ENCODE assay signal across 8 cellular contexts in genomic region chr5:77143998-77144836, GRCh38. TPM values are rescaled to one million over a fixed set of nuclear protein-coding genes. Genes with fewer than 3 reads are reported as not detected.
DNase-seq lines count a peak whose midpoint lies in the region; ATAC-seq and TF ChIP-seq lines count a peak whose summit lies in the region.

No MANE protein-coding gene starts in this region.

- 45 to 56% methylated on average over 14 of the region's 14 CpGs for WGBS in lower leg skin, 2 donors

- peaks cover 0 to 2% (median 0%) of the 10 kb centered on the region in 3 donors for H3K27me3 Mint-ChIP-seq in CD14-positive monocyte (ENCODE audit: low read depth in 3 of 3)
- peaks cover 6% of the 10 kb centered on the region for H3K27me3 Mint-ChIP-seq in activated CD4-positive, alpha-beta T cell treated with anti-CD3 and anti-CD28 coated beads, Interleukin-2, amount 10 ng/mL, durations not matched to agents 7 days and 5 days
- H3K27me3 Mint-ChIP-seq in dendritic cell treated with granulocyte-macrophage colony-stimulating factor and Interleukin-4, amounts not matched to agents 40 ng/mL and 50 ng/mL, for 4 days: no peaks in the 10 kb centered on the region

- intact Hi-C loops in CD14-positive monocyte (cut with micrococcal nuclease): loop anchor here (5.0 to 10.0 kb wide), 2 partner anchors 348 to 351 kb away; partner anchors contain the start of gene WDR41 (in 2 of the 2)
- intact Hi-C loops in dendritic cell treated with granulocyte-macrophage colony-stimulating factor and Interleukin-4, amounts not matched to agents 40 ng/mL and 50 ng/mL, for 4 days (cut with micrococcal nuclease): loop anchor here (2.0 kb wide), 2 partner anchors 95 to 349 kb away; partner anchors contain the start of gene WDR41
- intact Hi-C loops in lower leg skin (cut with DNase I; ENCODE audit: low total_unique reads): loop anchor here (10.0 kb wide), 1 partner anchor 351 kb away; the partner anchor contains the start of gene WDR41

- no peak for ATAC-seq in HG02678 (IDR thresholded peaks at IDR 0.05; ENCODE audit: unreplicated experiment)

- CTCF ChIA-PET in activated CD4-positive, alpha-beta T cell treated with anti-CD3 and anti-CD28 coated beads, Interleukin-2, amount 10 ng/mL, durations not matched to agents 7 days and 5 days (lab: Charles Lee): interaction anchor here (0.6 to 1.0 kb wide), 3 partner anchors 65 to 506 kb away, joined by 3 to 4 read pairs (median 3); no protein-coding TSS in a partner anchor

- TF ChIP-seq POLR2A in lower leg skin (IDR thresholded peaks at IDR 0.05): no peak

- no peaks in the 10 kb centered on the region for H3K9me3 Mint-ChIP-seq in CD14-positive monocyte
- no peaks in the 10 kb centered on the region for H3K9me3 Mint-ChIP-seq in activated CD4-positive, alpha-beta T cell treated with anti-CD3 and anti-CD28 coated beads, Interleukin-2, amount 10 ng/mL, durations not matched to agents 7 days and 5 days
- H3K9me3 Mint-ChIP-seq in dendritic cell treated with granulocyte-macrophage colony-stimulating factor and Interleukin-4, amounts not matched to agents 40 ng/mL and 50 ng/mL, for 4 days: no peaks in the 10 kb centered on the region

- H3K4me1 Mint-ChIP-seq in CD14-positive monocyte: peaks cover 34% of the 10 kb centered on the region
- peaks cover 21% of the 10 kb centered on the region for H3K4me1 Mint-ChIP-seq in activated CD4-positive, alpha-beta T cell treated with anti-CD3 and anti-CD28 coated beads, Interleukin-2, amount 10 ng/mL, durations not matched to agents 7 days and 5 days
- H3K4me1 Mint-ChIP-seq in dendritic cell treated with granulocyte-macrophage colony-stimulating factor and Interleukin-4, amounts not matched to agents 40 ng/mL and 50 ng/mL, for 4 days (ENCODE audit: low read depth): peaks cover 26% of the 10 kb centered on the region

- no peak overlapping the region for H3K4me3 ChIP-seq in lower leg skin (ENCODE audit: low read depth, poor library complexity, severe bottlenecking)

- peak; percentile 55 for DNase-seq in CD14-positive monocyte (ENCODE audit: low spot score)
- DNase-seq in GOT3 (lab: John Stamatoyannopoulos, UW): peak; percentile 4
- peak; percentile 8 for DNase-seq in NCI-H524 treated with DMSO at 0.1 percent for 48 hours (lab: John Stamatoyannopoulos, UW)
- DNase-seq in activated CD4-positive, alpha-beta T cell treated with anti-CD3 and anti-CD28 coated beads, Interleukin-2, amount 10 ng/mL, durations not matched to agents 7 days and 5 days: peak; percentile 74
- DNase-seq in lower leg skin (ENCODE audit: low spot score in 2 of 2): peak; percentile 68 to 93
- peak; percentile 9 to 27 (median 9) for DNase-seq in stimulated activated CD4-positive, alpha-beta T cell treated with anti-CD3 and anti-CD28 coated beads, TNF-alpha, amount 100 ng/mL, for 4 hours (ENCODE audit: low read depth in 3 of 3)

- H3K36me3 Mint-ChIP-seq in CD14-positive monocyte: no peaks in the 10 kb centered on the region
- H3K36me3 Mint-ChIP-seq in activated CD4-positive, alpha-beta T cell treated with anti-CD3 and anti-CD28 coated beads, Interleukin-2, amount 10 ng/mL, durations not matched to agents 7 days and 5 days (ENCODE audit: low read depth): no peaks in the 10 kb centered on the region
- H3K36me3 Mint-ChIP-seq in dendritic cell treated with granulocyte-macrophage colony-stimulating factor and Interleukin-4, amounts not matched to agents 40 ng/mL and 50 ng/mL, for 4 days (ENCODE audit: low read depth): no peaks in the 10 kb centered on the region

- H3K4me3 Mint-ChIP-seq in CD14-positive monocyte: no peak overlapping the region
- no peak overlapping the region for H3K4me3 Mint-ChIP-seq in activated CD4-positive, alpha-beta T cell treated with anti-CD3 and anti-CD28 coated beads, Interleukin-2, amount 10 ng/mL, durations not matched to agents 7 days and 5 days
- H3K4me3 Mint-ChIP-seq in dendritic cell treated with granulocyte-macrophage colony-stimulating factor and Interleukin-4, amounts not matched to agents 40 ng/mL and 50 ng/mL, for 4 days: no peak overlapping the region

- peak; percentile 90 for TF ChIP-seq CTCF in CD14-positive monocyte (IDR thresholded peaks at IDR 0.05)
- TF ChIP-seq CTCF in lower leg skin (IDR thresholded peaks at IDR 0.05): no peak

- peak overlapping the region in 2 of 7 donors; percentile 10 to 72 for H3K27ac Mint-ChIP-seq in CD14-positive monocyte
- no peak overlapping the region for H3K27ac Mint-ChIP-seq in activated CD4-positive, alpha-beta T cell treated with anti-CD3 and anti-CD28 coated beads, Interleukin-2, amount 10 ng/mL, durations not matched to agents 7 days and 5 days
- peak overlapping the region; percentile 2 for H3K27ac Mint-ChIP-seq in dendritic cell treated with granulocyte-macrophage colony-stimulating factor and Interleukin-4, amounts not matched to agents 40 ng/mL and 50 ng/mL, for 4 days

- POLR2A ChIA-PET in activated CD4-positive, alpha-beta T cell treated with anti-CD3 and anti-CD28 coated beads, Interleukin-2, amount 10 ng/mL, durations not matched to agents 7 days and 5 days (lab: Charles Lee): no interaction called here

RNA-seq across cellular contexts. Expression of gene ZBED3, which starts 57.1 kb away (rescaled TPM):
- 1 to 10 TPM; 1.2 to 1.5 TPM for polyA plus RNA-seq in CD14-positive monocyte
- under 1 TPM; 0.47 to 0.71 TPM for total RNA-seq in activated CD4-positive, alpha-beta T cell treated with anti-CD3 and anti-CD28 coated beads, Interleukin-2, amount 10 ng/mL, durations not matched to agents 7 days and 5 days
- total RNA-seq in lower leg skin: 1 to 10 TPM; 1.1 to 5.6 (median 3.6) TPM

Comparison
In these comparisons a context has a peak if more than half of its experiments do, and no peak if none do; other contexts are left out.
1. DNase-seq: peak in every context shown above with its lines; median percentile 80 in lower leg skin; 74 in activated CD4-positive, alpha-beta T cell treated with anti-CD3 and anti-CD28 coated beads, Interleukin-2, amount 10 ng/mL, durations not matched to agents 7 days and 5 days; 55 in CD14-positive monocyte; 9 in stimulated activated CD4-positive, alpha-beta T cell treated with anti-CD3 and anti-CD28 coated beads, TNF-alpha, amount 100 ng/mL, for 4 hours; 8 in NCI-H524 treated with DMSO at 0.1 percent for 48 hours; 4 in GOT3.